ENCODE assay signal across 8 cellular contexts in the genomic region with DNA sequence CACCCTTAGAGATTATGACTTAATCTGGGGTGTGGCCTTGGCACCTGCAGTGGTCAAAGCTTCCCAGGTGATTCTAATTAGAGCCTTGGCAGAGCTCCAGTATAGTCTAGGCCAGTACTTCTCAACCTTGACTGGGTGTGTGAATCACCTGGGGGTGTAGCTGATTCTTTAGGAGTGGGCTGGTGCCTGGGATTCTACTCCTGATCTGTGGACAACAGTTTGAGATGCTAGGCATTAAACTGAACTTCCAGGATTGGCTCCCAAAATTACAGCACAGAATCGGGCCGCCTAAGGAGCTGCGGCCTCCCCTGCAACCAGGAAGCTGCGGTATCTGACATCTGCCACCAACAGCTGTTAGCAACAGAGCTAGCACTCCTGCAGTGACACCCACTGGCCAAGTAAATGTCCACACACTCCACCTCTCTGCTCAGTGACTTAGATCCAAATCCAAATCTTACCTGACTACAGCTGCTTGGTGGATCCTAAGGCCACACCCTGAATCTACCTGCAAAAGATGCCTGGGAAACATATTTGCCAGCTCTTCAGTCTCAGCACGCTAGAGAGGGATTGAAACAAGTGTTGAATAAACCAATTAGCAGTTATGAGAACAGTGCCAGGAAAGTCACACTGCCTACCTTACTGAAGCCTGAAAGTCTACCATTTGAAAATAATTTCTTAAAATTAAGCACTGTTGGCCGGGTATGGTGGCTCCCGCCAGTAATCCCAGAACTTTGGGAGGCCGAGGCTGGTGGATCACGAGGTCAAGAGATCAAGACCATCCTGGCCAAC.
A peak's percentile ranks its signal among the peaks of the same experiment; 100 is the strongest.
DNase-seq lines count a peak whose midpoint lies in the region; ATAC-seq, FAIRE-seq and TF ChIP-seq lines count a peak whose summit lies in the region.

No MANE protein-coding gene starts in this region.

- FAIRE-seq in small intestine (lab: Jason Lieb, UNC), result no peak

- H3K4me1 ChIP-seq in small intestine (ENCODE audit: control insufficient read depth in 2 of 2, insufficient read depth in 1 of 2, low read depth in 1 of 2, low read length in 1 of 2), result no peaks in the 10 kb centered on the region

- DNase-seq in NCI-H2107 treated with DMSO at 0.1 percent for 48 hours (lab: John Stamatoyannopoulos, UW; ENCODE audit: unreplicated experiment) (peak; percentile 50), WERI-Rb-1 (peak; percentile 87), left cardiac atrium (peak; percentile 41), small intestine (peak; percentile 94), RKO (ENCODE audit: low spot score) (no peak)

- H3K27ac ChIP-seq in C4-2B (no peak overlapping the region), WERI-Rb-1 (no peak overlapping the region), small intestine (ENCODE audit: low read depth in 1 of 2, low read length in 1 of 2) (peak overlapping the region in 1 of 2 donors; percentile 36)

- H3K4me3 ChIP-seq in WERI-Rb-1 (ENCODE audit: low read depth, low read length) (no peak overlapping the region), small intestine (ENCODE audit: low read depth in 1 of 2, low read length in 2 of 2) (no peak overlapping the region)

- intact Hi-C loops in left cardiac atrium (cut with DNase I), result no loop called here

- H3K27me3 ChIP-seq in WERI-Rb-1 (ENCODE audit: insufficient read depth, low read depth, severe bottlenecking) (no peaks in the 10 kb centered on the region), small intestine (ENCODE audit: control insufficient read depth in 2 of 2, insufficient read depth in 2 of 2, low read length in 2 of 2) (no peaks in the 10 kb centered on the region)

- TF ChIP-seq CTCF in C4-2B (conservative IDR thresholded peaks at IDR 0.05) (peak; percentile 80), WERI-Rb-1 (IDR thresholded peaks at IDR 0.05; ENCODE audit: low read depth, low read length) (peak; percentile 97)

- ATAC-seq in GM18868 (IDR thresholded peaks at IDR 0.05; ENCODE audit: unreplicated experiment) (peak; percentile 87), HG03064 (IDR thresholded peaks at IDR 0.05; ENCODE audit: low read depth, unreplicated experiment) (peak; percentile 92), left cardiac atrium (peak; percentile 89 to 96)

- WGBS in small intestine, 3 donors, result 36 to 54% (median 48%) methylated on average over 9 of the region's 9 CpGs

- no peaks in the 10 kb centered on the region for H3K36me3 ChIP-seq in WERI-Rb-1
- H3K36me3 ChIP-seq in small intestine (ENCODE audit: control insufficient read depth in 2 of 2, insufficient read depth in 2 of 2, low read length in 2 of 2), result no peaks in the 10 kb centered on the region

- H3K9me3 ChIP-seq in WERI-Rb-1 (ENCODE audit: severe bottlenecking), result peaks cover 4% of the 10 kb centered on the region
- no peaks in the 10 kb centered on the region for H3K9me3 ChIP-seq in small intestine (ENCODE audit: control insufficient read depth, low read depth)
